14 cellular contexts compared by ENCODE assay signal in genomic region chr11:57999523-57999922, GRCh38. TPM values are rescaled to one million over a fixed set of nuclear protein-coding genes. Genes with fewer than 3 reads are reported as not detected.
"Had no signal": no experiment of that assay in that cellular context is flagged by ENCODE, and none has a peak within 500 bp of the region (broad histone marks: within the 10 kb centered on the region; RNA-seq: fewer than 3 reads in every experiment).

No MANE protein-coding gene starts in this region.

RNA-seq across cellular contexts. Expression of gene OR9Q1, which starts 24.2 kb away (rescaled TPM):
- total RNA-seq: stomach, subcutaneous adipose tissue, temporal lobe, thoracic aorta, thyroid gland, tibial nerve, transverse colon, upper lobe of left lung, upper lobe of right lung, ureter, urinary bladder, uterus, vagina had no signal
- polyA plus RNA-seq: stomach, urinary bladder had no signal

RNA-seq across cellular contexts. Expression of gene OR6Q1, which starts 31.2 kb away (rescaled TPM):
- total RNA-seq: stomach, subcutaneous adipose tissue, temporal lobe, thoracic aorta, thyroid gland, tibial nerve, transverse colon, upper lobe of left lung, upper lobe of right lung, ureter, urinary bladder, uterus, vagina had no signal
- polyA plus RNA-seq: stomach, thymus, urinary bladder had no signal
